Comparison of ENCODE assay signal across 9 cellular contexts in genomic region chr11:64880240-64881001, GRCh38. TPM values are rescaled to one million over a fixed set of nuclear protein-coding genes. Genes with fewer than 3 reads are reported as not detected.
DNase-seq lines count a peak whose midpoint lies in the region; ATAC-seq and TF ChIP-seq lines count a peak whose summit lies in the region.
"Had no signal": no experiment of that assay in that cellular context is flagged by ENCODE, and none has a peak within 500 bp of the region (broad histone marks: within the 10 kb centered on the region; RNA-seq: fewer than 3 reads in every experiment).

No MANE protein-coding gene starts in this region.

- no peak for TF ChIP-seq CTCF in breast epithelium (IDR thresholded peaks at IDR 0.05)
- TF ChIP-seq CTCF in MCF 10A (IDR thresholded peaks at IDR 0.05; ENCODE audit: unreplicated experiment), result no peak
- TF ChIP-seq CTCF in upper lobe of left lung (IDR thresholded peaks at IDR 0.05), result no peak

- intact Hi-C loops in breast epithelium (cut with DNase I; ENCODE audit: low total_unique reads), result no loop called here
- intact Hi-C loops in MCF 10A (cut with micrococcal nuclease), result no loop called here

- BruUV-seq in MCF 10A (replicated peaks; lab: Mats Ljungman, UMichigan), result no TSS peak

- H3K9me3 Mint-ChIP-seq in MCF 10A (ENCODE audit: unreplicated experiment), result no peaks in the 10 kb centered on the region
- H3K9me3 Mint-ChIP-seq in activated naive CD4-positive, alpha-beta T cell treated with anti-CD3 and anti-CD28 coated beads, Interleukin-2, amount 50 U/mL, for 72 hours, result no peaks in the 10 kb centered on the region

- POLR2A ChIA-PET in MCF 10A (lab: Yijun Ruan, JAX), result interaction anchor here (7.3 kb wide), 1 partner anchor 15 kb away, joined by 103 read pairs; no protein-coding TSS in a partner anchor

- in situ Hi-C loops in G401 (cut with HindIII; ENCODE audit: low sequenced_read_pairs), result no loop called here

- H3K36me3 ChIP-seq in breast epithelium, result no peaks in the 10 kb centered on the region
- peaks cover 0 to 2% of the 10 kb centered on the region in 2 donors for H3K36me3 ChIP-seq in mucosa of rectum (ENCODE audit: control insufficient read depth in 2 of 2, insufficient read depth in 2 of 2, low read length in 2 of 2)
- peaks cover 0 to 2% (median 0%) of the 10 kb centered on the region in 4 donors for H3K36me3 ChIP-seq in upper lobe of left lung

- no peaks in the 10 kb centered on the region for H3K27me3 Mint-ChIP-seq in MCF 10A (ENCODE audit: insufficient read depth, unreplicated experiment)

- H3K27ac ChIP-seq in breast epithelium (peak overlapping the region; percentile 96 to 99), mucosa of rectum (ENCODE audit: low read depth in 2 of 2, low read length in 2 of 2) (peak overlapping the region; percentile 39 to 44), upper lobe of left lung (peak overlapping the region; percentile 91 to 98 (median 93))

- ATAC-seq in activated naive CD4-positive, alpha-beta T cell treated with anti-CD3 and anti-CD28 coated beads, Interleukin-2, amount 50 U/mL, for 72 hours, result no peak
- no peak for ATAC-seq in upper lobe of left lung (ENCODE audit: low FRiP score in 2 of 2)

- H3K4me1 ChIP-seq in breast epithelium, result peaks cover 17 to 19% of the 10 kb centered on the region in 2 donors
- peaks cover 33 to 42% of the 10 kb centered on the region in 2 donors for H3K4me1 ChIP-seq in mucosa of rectum (ENCODE audit: control insufficient read depth in 2 of 2, insufficient read depth in 2 of 2, low read length in 2 of 2)
- peaks cover 42 to 52% (median 46%) of the 10 kb centered on the region in 4 donors for H3K4me1 ChIP-seq in upper lobe of left lung

- CTCF ChIA-PET in MCF 10A (lab: Yijun Ruan, JAX), result interaction anchor here (0.6 to 19.1 kb wide), 7 partner anchors 8 to 617 kb away, joined by 3 to 286 read pairs (median 5); partner anchors contain the start of genes ARL2 and CDC42BPG

- no peaks in the 10 kb centered on the region for H3K27me3 ChIP-seq in breast epithelium
- no peaks in the 10 kb centered on the region for H3K27me3 ChIP-seq in mucosa of rectum (ENCODE audit: control insufficient read depth in 2 of 2, insufficient read depth in 2 of 2, low read length in 2 of 2)
- no peaks in the 10 kb centered on the region for H3K27me3 ChIP-seq in upper lobe of left lung

- no peak overlapping the region for H3K9ac ChIP-seq in mucosa of rectum (ENCODE audit: low read depth in 1 of 2, low read length in 2 of 2)

- H3K4me3 ChIP-seq in breast epithelium (no peak overlapping the region), mucosa of rectum (ENCODE audit: low read length in 2 of 2) (no peak overlapping the region), upper lobe of left lung (peak overlapping the region in 1 of 4 donors; percentile 3)

- peaks cover 1% of the 10 kb centered on the region for H3K36me3 Mint-ChIP-seq in MCF 10A (ENCODE audit: insufficient read depth, unreplicated experiment)
- peaks cover 23 to 27% of the 10 kb centered on the region in 2 donors for H3K36me3 Mint-ChIP-seq in activated naive CD4-positive, alpha-beta T cell treated with anti-CD3 and anti-CD28 coated beads, Interleukin-2, amount 50 U/mL, for 72 hours

- peaks cover 22% of the 10 kb centered on the region for H3K4me1 Mint-ChIP-seq in MCF 10A (ENCODE audit: insufficient read depth, unreplicated experiment)

- H3K4me3 Mint-ChIP-seq in MCF 10A (ENCODE audit: unreplicated experiment), result no peak overlapping the region

- no peak for TF ChIP-seq EP300 in upper lobe of left lung (IDR thresholded peaks at IDR 0.05)

- 71 to 76% methylated on average over 14 of the region's 14 CpGs for WGBS in upper lobe of left lung, 2 donors

- no peak overlapping the region for H3K27ac Mint-ChIP-seq in MCF 10A (ENCODE audit: low read depth, unreplicated experiment)
- peak overlapping the region; percentile 87 to 94 for H3K27ac Mint-ChIP-seq in activated naive CD4-positive, alpha-beta T cell treated with anti-CD3 and anti-CD28 coated beads, Interleukin-2, amount 50 U/mL, for 72 hours

- no peaks in the 10 kb centered on the region for H3K9me3 ChIP-seq in breast epithelium
- H3K9me3 ChIP-seq in mucosa of rectum (ENCODE audit: control insufficient read depth in 2 of 2, low read length in 2 of 2), result no peaks in the 10 kb centered on the region
- no peaks in the 10 kb centered on the region for H3K9me3 ChIP-seq in upper lobe of left lung

- TF ChIP-seq POLR2A in breast epithelium (IDR thresholded peaks at IDR 0.05) (no peak), upper lobe of left lung (IDR thresholded peaks at IDR 0.05) (no peak)

- DNase-seq in breast epithelium (ENCODE audit: low spot score in 2 of 2) (no peak), MCF 10A (ENCODE audit: unreplicated experiment) (no peak), upper lobe of left lung (no peak), G401 (ENCODE audit: low spot score) (no peak), GOT3 (lab: John Stamatoyannopoulos, UW) (no peak)
- DNase-seq in activated naive CD4-positive, alpha-beta T cell treated with anti-CD3 and anti-CD28 coated beads, Interleukin-2, amount 50 U/mL, for 72 hours (ENCODE audit: low spot score in 2 of 2), result no peak
- DNase-seq in stimulated activated CD4-positive, alpha-beta T cell treated with anti-CD3 and anti-CD28 coated beads, Interleukin-1b, Interleukin-23, amount 100 ng/mL, for 48 hours, result no peak
- DNase-seq: activated CD4-positive, alpha-beta T cell treated with anti-CD3 and anti-CD28 coated beads, Interleukin-2, amount 50 U/mL, for 4 hours had no signal

RNA-seq across cellular contexts. Expression of gene EHD1, which starts 2.0 kb away (rescaled TPM):
- total RNA-seq in breast epithelium (10 to 100 TPM; 26.9 to 45.4 (median 31.2) TPM), MCF 10A (2022) (67.9 and 80.6 TPM in 2 replicates), upper lobe of left lung (100 to 1,000 TPM in 4 of 6 donors, 10 to 100 TPM in 2; 43.0 to 167 (median 103) TPM)
- 100 to 1,000 TPM in 1 of 2 donors, 10 to 100 TPM in 1; 93.1 to 123 TPM for total RNA-seq in activated naive CD4-positive, alpha-beta T cell treated with anti-CD3 and anti-CD28 coated beads, Interleukin-2, amount 50 U/mL, for 72 hours
- total RNA-seq in G401 (2014; rRNA removed; shearing (Covaris generic)), result 25.3 and 32.4 TPM in 2 replicates

RNA-seq across cellular contexts. Expression of gene CDC42BPG, which starts 36.0 kb away (rescaled TPM):
- total RNA-seq in breast epithelium (10 to 100 TPM in 1 of 3 donors, 1 to 10 TPM in 1, not detected in 1; 5.9 to 14.9 TPM), MCF 10A (2022) (3.0 and 3.7 TPM in 2 replicates), upper lobe of left lung (10 to 100 TPM; 21.6 to 62.4 (median 26.0) TPM)
- total RNA-seq in activated naive CD4-positive, alpha-beta T cell treated with anti-CD3 and anti-CD28 coated beads, Interleukin-2, amount 50 U/mL, for 72 hours, result under 1 TPM; 0.61 to 0.76 TPM
- 1.6 and 2.3 TPM in 2 replicates for total RNA-seq in G401 (2014; rRNA removed; shearing (Covaris generic))

RNA-seq across cellular contexts. Expression of gene ATG2A, which starts 36.6 kb away (rescaled TPM):
- total RNA-seq in breast epithelium (10 to 100 TPM; 20.0 to 22.1 (median 21.2) TPM), MCF 10A (2022) (28.7 and 29.9 TPM in 2 replicates), upper lobe of left lung (10 to 100 TPM; 24.6 to 59.2 (median 33.3) TPM)
- 10 to 100 TPM; 21.2 to 26.8 TPM for total RNA-seq in activated naive CD4-positive, alpha-beta T cell treated with anti-CD3 and anti-CD28 coated beads, Interleukin-2, amount 50 U/mL, for 72 hours
- total RNA-seq in G401 (2014; rRNA removed; shearing (Covaris generic)), result 15.8 and 20.5 TPM in 2 replicates

RNA-seq across cellular contexts. Expression of gene PPP2R5B, which starts 44.1 kb away (rescaled TPM):
- total RNA-seq in breast epithelium (10 to 100 TPM; 12.8 to 14.0 (median 13.8) TPM), MCF 10A (2022) (38.0 and 48.0 TPM in 2 replicates), upper lobe of left lung (10 to 100 TPM; 21.0 to 48.1 (median 27.5) TPM)
- total RNA-seq in activated naive CD4-positive, alpha-beta T cell treated with anti-CD3 and anti-CD28 coated beads, Interleukin-2, amount 50 U/mL, for 72 hours, result 10 to 100 TPM in 1 of 2 donors, 1 to 10 TPM in 1; 2.8 to 29.9 TPM
- total RNA-seq in G401 (2014; rRNA removed; shearing (Covaris generic)), result 11.7 and 20.5 TPM in 2 replicates

RNA-seq across cellular contexts. Expression of gene GPHA2, which starts 55.3 kb away (rescaled TPM):
- not detected for total RNA-seq in breast epithelium
- total RNA-seq in MCF 10A (2022), result not detected in 2 replicates
- not detected for total RNA-seq in activated naive CD4-positive, alpha-beta T cell treated with anti-CD3 and anti-CD28 coated beads, Interleukin-2, amount 50 U/mL, for 72 hours
- not detected for total RNA-seq in upper lobe of left lung
- total RNA-seq in G401 (2014; rRNA removed; shearing (Covaris generic)), result 0.54 and 0.80 TPM in 2 replicates

Comparison
In these comparisons a context has a peak if more than half of its experiments do, and no peak if none do; other contexts are left out.
1. H3K27ac ChIP-seq: peak in every context shown above with its lines; median percentile 98 in breast epithelium; 93 in upper lobe of left lung; 42 in mucosa of rectum.